ENCODE assay signal across 1 cellular context in genomic region chr1:21349693-21350092, GRCh38.
TF ChIP-seq lines count a peak whose summit lies in the region.

No MANE protein-coding gene starts in this region.

TF ChIP-seq in WTC11, 78 proteins besides CTCF, POLR2A, EP300 and RAD21:
- no peak for TF ChIP-seq STAT6 (CRISPR knock-in tag; conservative IDR thresholded peaks at IDR 0.05; ENCODE audit: low read depth)
- TF ChIP-seq ELF4 (CRISPR knock-in tag; IDR thresholded peaks at IDR 0.05; ENCODE audit: low read depth), result no peak
- TF ChIP-seq TCF7 (CRISPR knock-in tag; IDR thresholded peaks at IDR 0.05; ENCODE audit: low read depth), result no peak
- TF ChIP-seq ETV6 (CRISPR knock-in tag; IDR thresholded peaks at IDR 0.05), result no peak
- TF ChIP-seq RORB (CRISPR knock-in tag; IDR thresholded peaks at IDR 0.05), result no peak
- no peak for TF ChIP-seq NFATC4 (CRISPR knock-in tag; IDR thresholded peaks at IDR 0.05)
- TF ChIP-seq NR1H2 (CRISPR knock-in tag; IDR thresholded peaks at IDR 0.05), result no peak
- TF ChIP-seq FOXJ3 (CRISPR knock-in tag; IDR thresholded peaks at IDR 0.05; ENCODE audit: borderline replicate concordance), result no peak
TF ChIP-seq in WTC11: peak in this region for 0.
